ENCODE assay signal across 18 cellular contexts in the genomic region with DNA sequence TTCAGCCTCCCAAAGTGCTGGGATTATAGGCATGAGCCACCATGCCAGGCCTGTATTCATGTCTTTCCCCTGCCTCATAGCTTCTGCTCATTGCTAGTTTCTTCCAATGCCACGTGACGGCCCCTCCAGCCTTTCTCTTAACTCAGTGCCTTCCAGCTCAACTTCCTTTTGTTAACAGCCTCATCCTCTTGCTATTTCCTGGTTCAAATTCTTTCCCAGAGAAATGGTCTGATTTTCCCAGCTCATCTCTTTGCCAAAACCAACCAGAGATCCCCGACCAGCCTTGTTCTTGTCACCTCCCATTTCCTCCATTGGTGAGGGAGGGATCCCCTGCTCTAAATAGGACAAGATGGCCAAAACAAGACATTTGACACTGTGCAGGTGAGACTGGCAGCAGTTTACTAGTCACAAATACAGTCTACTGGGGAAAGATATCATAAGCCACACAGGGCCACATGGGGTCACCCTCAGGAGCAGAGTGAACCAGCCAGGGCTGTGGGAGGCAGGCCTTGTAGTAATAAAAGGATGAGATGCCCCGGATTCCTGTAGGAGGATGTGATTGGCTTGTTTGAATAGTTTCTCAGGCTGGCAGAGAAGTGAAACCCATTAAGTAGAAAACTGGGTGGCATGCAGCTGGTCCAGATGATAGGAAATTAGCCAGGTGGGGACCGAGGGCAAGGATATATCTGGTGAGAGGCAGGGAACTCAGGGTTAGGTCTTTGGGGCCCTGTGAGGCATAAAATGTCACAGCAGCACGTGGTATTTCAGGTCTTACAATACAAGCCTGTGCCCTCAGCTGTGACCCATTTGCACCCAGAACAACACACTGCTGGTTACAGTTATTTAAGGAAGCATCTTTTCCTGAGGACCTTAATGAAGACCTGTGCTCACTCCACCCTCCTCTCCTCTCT. TPM values are rescaled to one million over a fixed set of nuclear protein-coding genes. Genes with fewer than 3 reads are reported as not detected.
DNase-seq lines count a peak whose midpoint lies in the region; ATAC-seq lines count a peak whose summit lies in the region.
"Had no signal": no experiment of that assay in that cellular context is flagged by ENCODE, and none has a peak within 500 bp of the region (broad histone marks: within the 10 kb centered on the region; RNA-seq: fewer than 3 reads in every experiment).

No MANE protein-coding gene starts in this region.

- ATAC-seq in left cardiac atrium (peak in 1 of 2 donors; percentile 54), GM21526 (IDR thresholded peaks at IDR 0.05; ENCODE audit: low FRiP score, unreplicated experiment) (no peak)
- no peak for ATAC-seq in activated CD4-positive, CD25-positive, alpha-beta regulatory T cell treated with anti-CD3 and anti-CD28 coated beads, Interleukin-2, amount 50 U/mL, for 24 hours
- ATAC-seq: Panc1 had no signal

- intact Hi-C loops in left cardiac atrium (cut with DNase I) = no loop called here

- DNase-seq in A172 (ENCODE audit: low spot score) (peak; percentile 42), EH (ENCODE audit: low read depth) (peak; percentile 93), SW 1271 (lab: John Stamatoyannopoulos, UW) (peak; percentile 42 to 50), left cardiac atrium (peak; percentile 64), DMS 273 treated with DMSO at 0.1 percent for 48 hours (lab: John Stamatoyannopoulos, UW) (no peak), midbrain (lab: John Stamatoyannopoulos, UW) (no peak)
- DNase-seq: activated CD4-positive, alpha-beta T cell treated with anti-CD3 and anti-CD28 coated beads for 4 hours; CD4-positive, alpha-beta T cell; glutamatergic neuron; KBM-7; NCI-H1694; NCI-H524 treated with DMSO at 0.1 percent for 48 hours; stimulated activated CD4-positive, alpha-beta T cell treated with anti-CD3 and anti-CD28 coated beads, Interleukin-4, amount 100 ng/mL, for 24 hours had no signal

RNA-seq across cellular contexts. Expression of a gene that starts 6.4 kb away (rescaled TPM):
- total RNA-seq in A172 (2014; rRNA removed; shearing (Covaris generic)) = 0.14 TPM in 1 of 2 replicates, not detected in the other
- under 1 TPM in 1 of 2 donors, not detected in 1; 0.24 TPM for total RNA-seq in left cardiac atrium
- total RNA-seq: T-helper 1 cell treated with Interleukin-12 subunit alpha and Interleukin-12 subunit beta and Interleukin-4 antibody, amounts not matched to agents 30 ng/mL and 1 ng/mL, for 36 hours had no signal

RNA-seq across cellular contexts. Expression of a gene that starts 8.8 kb away (rescaled TPM):
- total RNA-seq in A172 (2014; rRNA removed; shearing (Covaris generic)) = not detected in 2 replicates
- total RNA-seq in left cardiac atrium = under 1 TPM; 0.12 to 0.21 TPM
- total RNA-seq: CD4-positive, alpha-beta T cell had no signal

RNA-seq across cellular contexts. Expression of a gene that starts 38.7 kb away (rescaled TPM):
- total RNA-seq in A172 (2014; rRNA removed; shearing (Covaris generic)) = not detected in 2 replicates
- total RNA-seq in left cardiac atrium = not detected
- total RNA-seq: CD4-positive, alpha-beta T cell; T-helper 1 cell treated with Interleukin-12 subunit alpha and Interleukin-12 subunit beta and Interleukin-4 antibody, amounts not matched to agents 30 ng/mL and 1 ng/mL, for 36 hours; ureter had no signal

Comparison
In these comparisons a context has a peak if more than half of its experiments do, and no peak if none do; other contexts are left out.
1. DNase-seq: peak in A172 (single experiment), EH (single experiment), SW 1271 (2 of 2) and left cardiac atrium (single experiment); none in DMS 273 treated with DMSO at 0.1 percent for 48 hours (single experiment) and midbrain (single experiment).